ENCODE assay signal across 9 cellular contexts in the genomic region with DNA sequence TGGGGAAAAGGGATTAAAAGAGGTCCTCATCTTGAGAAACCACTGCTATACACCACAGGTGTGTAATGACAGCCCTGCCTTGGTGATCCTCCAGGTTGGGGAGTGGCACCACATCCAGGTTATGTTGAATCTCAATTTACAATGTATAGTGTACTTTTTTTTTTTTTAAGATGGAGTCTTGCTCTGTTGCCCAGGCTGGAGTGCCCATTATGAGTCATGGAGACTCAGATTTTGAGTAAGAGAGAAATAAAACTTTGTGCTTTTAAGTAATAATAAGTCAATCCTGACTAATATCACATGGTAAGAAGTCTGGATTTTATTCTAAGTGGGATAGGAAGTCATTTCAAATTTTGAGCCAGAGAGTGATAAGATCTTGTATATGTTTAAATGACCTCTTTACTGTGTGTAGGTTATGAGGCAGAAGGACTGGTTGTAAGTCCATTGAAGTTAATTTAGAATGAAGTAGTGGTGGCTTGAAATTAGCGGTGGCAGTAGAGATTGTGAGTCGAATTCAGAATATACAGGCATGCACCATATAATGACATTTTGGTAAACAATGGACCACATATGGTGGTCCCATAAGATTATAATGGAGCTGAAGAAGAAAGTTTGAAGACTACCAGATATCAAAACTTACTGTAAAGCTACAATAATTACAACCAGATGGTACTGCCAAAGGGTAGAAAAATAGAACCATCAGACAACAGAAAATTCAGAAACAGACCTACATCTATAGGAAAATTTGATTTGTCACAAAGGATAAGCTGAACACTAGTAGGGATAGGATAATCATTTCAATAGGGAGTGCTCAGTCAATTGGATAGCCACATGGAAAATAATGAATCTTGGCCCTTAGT. TPM values are rescaled to one million over a fixed set of nuclear protein-coding genes. Genes with fewer than 3 reads are reported as not detected.
DNase-seq lines count a peak whose midpoint lies in the region; ATAC-seq and TF ChIP-seq lines count a peak whose summit lies in the region.
"Had no signal": no experiment of that assay in that cellular context is flagged by ENCODE, and none has a peak within 500 bp of the region (broad histone marks: within the 10 kb centered on the region; RNA-seq: fewer than 3 reads in every experiment).

No MANE protein-coding gene starts in this region.

- no peaks in the 10 kb centered on the region for H3K27me3 Mint-ChIP-seq in MCF 10A (ENCODE audit: insufficient read depth, unreplicated experiment)
- no peaks in the 10 kb centered on the region for H3K27me3 Mint-ChIP-seq in stimulated activated naive CD8-positive, alpha-beta T cell treated with anti-CD3 and anti-CD28 coated beads, Interleukin-15, amount 100 ng/mL, for 72 hours

- no peak for TF ChIP-seq POLR2A in breast epithelium (IDR thresholded peaks at IDR 0.05)
- no peak for TF ChIP-seq POLR2A in esophagus squamous epithelium (IDR thresholded peaks at IDR 0.05)

- no peak for DNase-seq in MCF 10A (ENCODE audit: unreplicated experiment)
- no peak for DNase-seq in breast epithelium (ENCODE audit: low spot score in 2 of 2)
- DNase-seq in esophagus squamous epithelium (lab: John Stamatoyannopoulos, UW): no peak
- peak in 1 of 2 donors; percentile 28 for DNase-seq in stimulated activated naive CD8-positive, alpha-beta T cell treated with anti-CD3 and anti-CD28 coated beads, Interleukin-15, amount 100 ng/mL, for 72 hours
- no peak for DNase-seq in dorsolateral prefrontal cortex
- DNase-seq in NCI-H345 treated with DMSO at 0.1 percent for 48 hours (lab: John Stamatoyannopoulos, UW; ENCODE audit: unreplicated experiment): no peak

- intact Hi-C loops in MCF 10A (cut with micrococcal nuclease): no loop called here
- intact Hi-C loops in breast epithelium (cut with DNase I; ENCODE audit: low total_unique reads): no loop called here
- intact Hi-C loops in esophagus squamous epithelium (cut with DNase I): no loop called here
- intact Hi-C loops in dorsolateral prefrontal cortex (cut with DNase I): no loop called here

- no peaks in the 10 kb centered on the region for H3K36me3 Mint-ChIP-seq in MCF 10A (ENCODE audit: insufficient read depth, unreplicated experiment)

- no peaks in the 10 kb centered on the region for H3K4me1 ChIP-seq in breast epithelium
- H3K4me1 ChIP-seq in esophagus squamous epithelium: peaks cover 7 to 45% (median 41%) of the 10 kb centered on the region in 3 donors

- no peak for ATAC-seq in SK-N-SH treated with all-trans-retinoic acid at 6 μM for 48 hours
- peak; percentile 11 for ATAC-seq in stimulated activated naive CD8-positive, alpha-beta T cell treated with anti-CD3 and anti-CD28 coated beads, Interleukin-15, amount 100 ng/mL, for 72 hours
- ATAC-seq in HG03565 (IDR thresholded peaks at IDR 0.05; ENCODE audit: unreplicated experiment): no peak

- H3K4me3 ChIP-seq in breast epithelium (no peak overlapping the region), esophagus squamous epithelium (no peak overlapping the region), dorsolateral prefrontal cortex (no peak overlapping the region)

- no peaks in the 10 kb centered on the region for H3K9me3 Mint-ChIP-seq in MCF 10A (ENCODE audit: unreplicated experiment)
- H3K9me3 Mint-ChIP-seq in stimulated activated naive CD8-positive, alpha-beta T cell treated with anti-CD3 and anti-CD28 coated beads, Interleukin-15, amount 100 ng/mL, for 72 hours: peaks cover 10 to 14% of the 10 kb centered on the region in 2 donors
- H3K9me3 Mint-ChIP-seq: neural crest cell had no signal

- no peak for TF ChIP-seq CTCF in MCF 10A (IDR thresholded peaks at IDR 0.05; ENCODE audit: unreplicated experiment)
- no peak for TF ChIP-seq CTCF in breast epithelium (IDR thresholded peaks at IDR 0.05)
- no peak for TF ChIP-seq CTCF in esophagus squamous epithelium (IDR thresholded peaks at IDR 0.05)
- TF ChIP-seq CTCF in dorsolateral prefrontal cortex (IDR thresholded peaks at IDR 0.05 in 54 of 56, conservative IDR thresholded peaks at IDR 0.05 in 2 of 56; ENCODE audit: low read depth in 1 of 56, partially characterized antibody in 56 of 56): no peak

- no peak overlapping the region for H3K4me3 Mint-ChIP-seq in MCF 10A (ENCODE audit: unreplicated experiment)
- H3K4me3 Mint-ChIP-seq in stimulated activated naive CD8-positive, alpha-beta T cell treated with anti-CD3 and anti-CD28 coated beads, Interleukin-15, amount 100 ng/mL, for 72 hours: peak overlapping the region; percentile 13 to 30
- H3K4me3 Mint-ChIP-seq: neural crest cell had no signal

- H3K36me3 ChIP-seq in breast epithelium: no peaks in the 10 kb centered on the region
- no peaks in the 10 kb centered on the region for H3K36me3 ChIP-seq in esophagus squamous epithelium

- BruUV-seq in MCF 10A (replicated peaks; lab: Mats Ljungman, UMichigan): TSS peak; percentile 83

- H3K9me3 ChIP-seq in breast epithelium (no peaks in the 10 kb centered on the region), esophagus squamous epithelium (no peaks in the 10 kb centered on the region)

- peak overlapping the region; percentile 90 for H3K27ac Mint-ChIP-seq in MCF 10A (ENCODE audit: low read depth, unreplicated experiment)
- peak overlapping the region; percentile 98 to 99 for H3K27ac Mint-ChIP-seq in stimulated activated naive CD8-positive, alpha-beta T cell treated with anti-CD3 and anti-CD28 coated beads, Interleukin-15, amount 100 ng/mL, for 72 hours

- H3K27me3 ChIP-seq in breast epithelium (no peaks in the 10 kb centered on the region), esophagus squamous epithelium (no peaks in the 10 kb centered on the region), dorsolateral prefrontal cortex (no peaks in the 10 kb centered on the region)

- peak overlapping the region in 1 of 2 donors; percentile 85 for H3K27ac ChIP-seq in breast epithelium
- H3K27ac ChIP-seq in esophagus squamous epithelium: peak overlapping the region; percentile 1 to 91 (median 65)
- peak overlapping the region in 5 of 59 donors; percentile 5 to 76 (median 53) for H3K27ac ChIP-seq in dorsolateral prefrontal cortex

- CTCF ChIA-PET in MCF 10A (lab: Yijun Ruan, JAX): interaction anchor here (0.6 kb wide), 1 partner anchor 669 kb away, joined by 3 read pairs; no protein-coding TSS in a partner anchor

- H3K4me1 Mint-ChIP-seq in MCF 10A (ENCODE audit: insufficient read depth, unreplicated experiment): peaks cover 38% of the 10 kb centered on the region
- peaks cover 48% of the 10 kb centered on the region for H3K4me1 Mint-ChIP-seq in stimulated activated naive CD8-positive, alpha-beta T cell treated with anti-CD3 and anti-CD28 coated beads, Interleukin-15, amount 100 ng/mL, for 72 hours
- H3K4me1 Mint-ChIP-seq: neural crest cell had no signal

- WGBS in esophagus squamous epithelium, 2 donors: 68 to 72% methylated on average over 2 of the region's 2 CpGs

- POLR2A ChIA-PET in MCF 10A (lab: Yijun Ruan, JAX): interaction anchor here (0.8 to 1.0 kb wide), 2 partner anchors 37 to 141 kb away, joined by 4 to 5 read pairs; a partner anchor contains a TSS

TF ChIP-seq in SK-N-SH treated with all-trans-retinoic acid at 6 μM for 48 hours, 23 proteins besides CTCF, POLR2A, EP300 and RAD21 (continues in another document):
- TF ChIP-seq TOX (CRISPR knock-in tag; IDR thresholded peaks at IDR 0.05; ENCODE audit: borderline replicate concordance) (no peak), ZNF565 (CRISPR knock-in tag; conservative IDR thresholded peaks at IDR 0.05; ENCODE audit: low read depth) (0 out of 2 replicates have a peak, but pooled peaks have one; percentile 64), ZFP3 (CRISPR knock-in tag; IDR thresholded peaks at IDR 0.05) (no peak; the same call in none of the 2 replicates), CSDC2 (CRISPR knock-in tag; IDR thresholded peaks at IDR 0.05) (0 out of 2 replicates have a peak, but pooled peaks have one; percentile 32), ESRRG (CRISPR knock-in tag; IDR thresholded peaks at IDR 0.05) (peak; percentile 49; the same call in 1 of the 2 replicates), SNAI2 (CRISPR knock-in tag; IDR thresholded peaks at IDR 0.05) (no peak; the same call in 1 of the 2 replicates), TCF4 (CRISPR knock-in tag; IDR thresholded peaks at IDR 0.05; ENCODE audit: borderline replicate concordance) (peak; percentile 95)
- TF ChIP-seq, protein P1, sequence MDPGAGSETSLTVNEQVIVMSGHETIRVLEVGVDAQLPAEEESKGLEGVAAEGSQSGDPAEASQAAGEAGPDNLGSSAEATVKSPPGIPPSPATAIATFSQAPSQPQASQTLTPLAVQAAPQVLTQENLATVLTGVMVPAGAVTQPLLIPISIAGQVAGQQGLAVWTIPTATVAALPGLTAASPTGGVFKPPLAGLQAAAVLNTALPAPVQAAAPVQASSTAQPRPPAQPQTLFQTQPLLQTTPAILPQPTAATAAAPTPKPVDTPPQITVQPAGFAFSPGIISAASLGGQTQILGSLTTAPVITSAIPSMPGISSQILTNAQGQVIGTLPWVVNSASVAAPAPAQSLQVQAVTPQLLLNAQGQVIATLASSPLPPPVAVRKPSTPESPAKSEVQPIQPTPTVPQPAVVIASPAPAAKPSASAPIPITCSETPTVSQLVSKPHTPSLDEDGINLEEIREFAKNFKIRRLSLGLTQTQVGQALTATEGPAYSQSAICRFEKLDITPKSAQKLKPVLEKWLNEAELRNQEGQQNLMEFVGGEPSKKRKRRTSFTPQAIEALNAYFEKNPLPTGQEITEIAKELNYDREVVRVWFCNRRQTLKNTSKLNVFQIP (CRISPR knock-in tag; IDR thresholded peaks at IDR 0.05; ENCODE audit: borderline replicate concordance, low read depth): no peak

RNA-seq across cellular contexts. Expression of a gene that starts 20.7 kb away (rescaled TPM):
- 0.91 and 0.93 TPM in 2 replicates for total RNA-seq in MCF 10A (2022)
- 1 to 10 TPM; 1.1 to 7.9 (median 6.9) TPM for total RNA-seq in breast epithelium
- total RNA-seq in esophagus squamous epithelium: 1 to 10 TPM in 1 of 4 donors, under 1 TPM in 2, not detected in 1; 0.18 to 3.8 (median 0.91) TPM
- 1 to 10 TPM in 111 of 120 experiments, under 1 TPM in 9; 0.47 to 8.0 (median 2.1) TPM for total RNA-seq in dorsolateral prefrontal cortex

RNA-seq across cellular contexts. Expression of a gene that starts 37.5 kb away (rescaled TPM):
- 47.9 and 55.4 TPM in 2 replicates for total RNA-seq in MCF 10A (2022)
- 10 to 100 TPM; 26.7 to 42.6 (median 33.4) TPM for total RNA-seq in breast epithelium
- total RNA-seq in esophagus squamous epithelium: 10 to 100 TPM; 10.8 to 33.9 (median 24.6) TPM
- 10 to 100 TPM; 24.5 to 55.4 (median 36.6) TPM for total RNA-seq in dorsolateral prefrontal cortex

RNA-seq across cellular contexts. Expression of a gene that starts 42.0 kb away (rescaled TPM):
- total RNA-seq in MCF 10A (2022) (not detected in 2 replicates), breast epithelium (1 to 10 TPM in 2 of 3 donors, under 1 TPM in 1; 0.59 to 4.9 (median 2.1) TPM), esophagus squamous epithelium (1 to 10 TPM in 1 of 4 donors, under 1 TPM in 2, not detected in 1; 0.41 to 1.5 (median 0.79) TPM), dorsolateral prefrontal cortex (10 to 100 TPM in 13 of 120 experiments, 1 to 10 TPM in 104, under 1 TPM in 3; 0.46 to 17.2 (median 4.3) TPM)
- total RNA-seq: neural crest cell had no signal
